14 cellular contexts compared by ENCODE assay signal in the genomic region with DNA sequence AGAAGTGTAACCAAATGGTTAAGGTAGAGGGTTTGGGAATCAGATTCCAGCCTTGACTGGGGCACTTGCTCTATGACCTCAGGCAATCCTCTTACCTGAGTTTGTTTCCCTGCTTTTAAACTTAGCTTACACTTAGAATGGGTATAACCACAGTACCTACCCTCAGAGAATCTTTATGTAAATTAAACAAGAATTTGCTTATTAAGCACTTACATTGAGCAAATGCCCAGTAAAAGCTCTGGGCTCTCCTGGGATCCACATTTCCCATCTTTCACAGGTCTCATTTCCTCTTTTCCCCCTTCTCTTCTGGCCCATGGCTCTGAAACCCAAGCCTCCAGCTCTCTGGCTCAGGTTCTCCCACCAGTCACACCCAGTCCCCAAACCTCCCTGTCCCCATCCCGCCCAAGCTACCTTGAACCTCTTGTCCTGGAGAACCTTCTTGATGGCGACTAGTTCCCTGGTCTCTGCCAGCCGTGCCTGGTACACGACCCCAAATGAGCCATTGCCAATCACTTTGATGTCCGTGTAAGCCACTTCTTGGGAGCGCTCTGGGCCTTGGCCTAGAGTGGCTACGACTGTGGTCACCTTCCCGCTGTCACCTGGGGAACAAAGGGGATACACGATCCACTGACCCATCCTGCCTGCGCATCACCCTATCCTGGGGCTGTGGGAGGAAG. TPM values are rescaled to one million over a fixed set of nuclear protein-coding genes. Genes with fewer than 3 reads are reported as not detected.
DNase-seq lines count a peak whose midpoint lies in the region; ATAC-seq and TF ChIP-seq lines count a peak whose summit lies in the region.
"Had no signal": no experiment of that assay in that cellular context is flagged by ENCODE, and none has a peak within 500 bp of the region (broad histone marks: within the 10 kb centered on the region; RNA-seq: fewer than 3 reads in every experiment).

No MANE protein-coding gene starts in this region.

- no peak overlapping the region for H3K4me2 ChIP-seq in SK-N-SH

- no peak overlapping the region for H2AFZ ChIP-seq in SK-N-SH (ENCODE audit: low read depth)

- CTCF ChIA-PET in activated CD8-positive, alpha-beta T cell treated with anti-CD3 and anti-CD28 coated beads for 36 hours (lab: Charles Lee), result interaction anchor here (0.9 to 3.3 kb wide), 3 partner anchors 11 to 56 kb away, joined by 3 to 14 read pairs (median 10); no protein-coding TSS in a partner anchor
- CTCF ChIA-PET in SK-N-SH (lab: Yijun Ruan, JAX), result interaction anchor here (0.9 to 14.8 kb wide), 8 partner anchors 23 to 158 kb away, joined by 3 to 205 read pairs (median 4); partner anchors contain the start of gene POU2F2

- no peaks in the 10 kb centered on the region for H3K9me3 ChIP-seq in SK-N-SH

- POLR2A ChIA-PET in activated CD8-positive, alpha-beta T cell treated with anti-CD3 and anti-CD28 coated beads for 36 hours (lab: Charles Lee), result interaction anchor here (0.6 to 16.1 kb wide), 5 partner anchors 9 to 64 kb away, joined by 3 to 195 read pairs (median 4); partner anchors contain the start of genes DEDD2, PAFAH1B3 and ZNF526
- POLR2A ChIA-PET in SK-N-SH (lab: Yijun Ruan, JAX), result interaction anchor here (1.1 kb wide), 1 partner anchor 19 kb away, joined by 3 read pairs; no protein-coding TSS in a partner anchor

- H3K9ac ChIP-seq in SK-N-SH, result no peak overlapping the region

- H3K9me3 Mint-ChIP-seq in stimulated activated naive CD8-positive, alpha-beta T cell treated with anti-CD3 and anti-CD28 coated beads, Interleukin-15, Interleukin-2, amounts not matched to agents 100 ng/mL and 50 ng/mL, for 24 hours, result no peaks in the 10 kb centered on the region
- H3K9me3 Mint-ChIP-seq in activated CD8-positive, alpha-beta T cell treated with anti-CD3 and anti-CD28 coated beads for 36 hours, result no peaks in the 10 kb centered on the region
- H3K9me3 Mint-ChIP-seq in naive B cell, result no peaks in the 10 kb centered on the region
- H3K9me3 Mint-ChIP-seq: activated T-helper 2 cell treated with anti-CD3 and anti-CD28 coated beads, Interferon-gamma antibody, Interleukin-2, Interleukin-4, amounts not matched to agents 10 μg/mL and 5 μg/mL and 100 μg/mL, durations not matched to agents 14 hours and 24 hours and 36 hours had no signal

- H3F3A ChIP-seq in SK-N-SH (replicated peaks; ENCODE audit: insufficient read depth), result peaks cover 13% of the 10 kb centered on the region

- no peak for TF ChIP-seq CTCF in activated CD8-positive, alpha-beta T cell treated with anti-CD3 and anti-CD28 coated beads for 36 hours (IDR thresholded peaks at IDR 0.05)
- no peak for TF ChIP-seq CTCF in SK-N-SH (IDR thresholded peaks at IDR 0.05)

- H3K27ac Mint-ChIP-seq in stimulated activated naive CD8-positive, alpha-beta T cell treated with anti-CD3 and anti-CD28 coated beads, Interleukin-15, Interleukin-2, amounts not matched to agents 100 ng/mL and 50 ng/mL, for 24 hours, result peak overlapping the region; percentile 68
- H3K27ac Mint-ChIP-seq in activated CD8-positive, alpha-beta T cell treated with anti-CD3 and anti-CD28 coated beads for 36 hours, result peak overlapping the region; percentile 19
- peak overlapping the region in 4 of 6 donors; percentile 27 to 72 (median 34) for H3K27ac Mint-ChIP-seq in naive B cell
- H3K27ac Mint-ChIP-seq: activated T-helper 2 cell treated with anti-CD3 and anti-CD28 coated beads, Interferon-gamma antibody, Interleukin-2, Interleukin-4, amounts not matched to agents 10 μg/mL and 5 μg/mL and 100 μg/mL, durations not matched to agents 14 hours and 24 hours and 36 hours had no signal

- no peaks in the 10 kb centered on the region for H3K27me3 Mint-ChIP-seq in stimulated activated naive CD8-positive, alpha-beta T cell treated with anti-CD3 and anti-CD28 coated beads, Interleukin-15, Interleukin-2, amounts not matched to agents 100 ng/mL and 50 ng/mL, for 24 hours
- no peaks in the 10 kb centered on the region for H3K27me3 Mint-ChIP-seq in activated CD8-positive, alpha-beta T cell treated with anti-CD3 and anti-CD28 coated beads for 36 hours
- H3K27me3 Mint-ChIP-seq in naive B cell, result no peaks in the 10 kb centered on the region

- TF ChIP-seq EP300 in SK-N-SH (IDR thresholded peaks at IDR 0.05; ENCODE audit: borderline replicate concordance in 1 of 2, low read depth in 1 of 2, low read length in 1 of 2), result no peak

- intact Hi-C loops in activated CD8-positive, alpha-beta T cell treated with anti-CD3 and anti-CD28 coated beads for 36 hours (cut with micrococcal nuclease), result loop anchor here (5.0 kb wide), 1 partner anchor 43 kb away; no protein-coding TSS in a partner anchor

- H3K36me3 ChIP-seq in SK-N-SH (replicated peaks in 1 of 2; ENCODE audit: control insufficient read depth in 1 of 2, insufficient read depth in 2 of 2, low read length in 1 of 2), result peaks cover 11 to 34% of the 10 kb centered on the region in 2 experiments

- no peak overlapping the region; a peak in 1 of 4 replicates for H3K4me3 ChIP-seq in SK-N-SH (ENCODE audit: low read depth in 2 of 2, low read length in 1 of 2)

- H3K4me1 Mint-ChIP-seq in stimulated activated naive CD8-positive, alpha-beta T cell treated with anti-CD3 and anti-CD28 coated beads, Interleukin-15, Interleukin-2, amounts not matched to agents 100 ng/mL and 50 ng/mL, for 24 hours (ENCODE audit: low read depth), result peaks cover 37% of the 10 kb centered on the region
- H3K4me1 Mint-ChIP-seq in activated CD8-positive, alpha-beta T cell treated with anti-CD3 and anti-CD28 coated beads for 36 hours (ENCODE audit: low read depth), result peaks cover 34% of the 10 kb centered on the region
- H3K4me1 Mint-ChIP-seq in naive B cell, result peaks cover 44 to 53% (median 46%) of the 10 kb centered on the region in 3 donors

- no peak for TF ChIP-seq RAD21 in SK-N-SH (IDR thresholded peaks at IDR 0.05; ENCODE audit: low read length)

- H3K4me3 Mint-ChIP-seq in stimulated activated naive CD8-positive, alpha-beta T cell treated with anti-CD3 and anti-CD28 coated beads, Interleukin-15, Interleukin-2, amounts not matched to agents 100 ng/mL and 50 ng/mL, for 24 hours, result no peak overlapping the region
- H3K4me3 Mint-ChIP-seq in activated CD8-positive, alpha-beta T cell treated with anti-CD3 and anti-CD28 coated beads for 36 hours, result no peak overlapping the region
- H3K4me3 Mint-ChIP-seq in naive B cell, result peak overlapping the region in 6 of 8 donors; percentile 4 to 85 (median 74)

- no peak for ATAC-seq in stimulated activated naive CD8-positive, alpha-beta T cell treated with anti-CD3 and anti-CD28 coated beads, Interleukin-15, Interleukin-2, amounts not matched to agents 100 U/mL and 50 U/mL, for 24 hours
- no peak for ATAC-seq in activated CD8-positive, alpha-beta T cell treated with anti-CD3 and anti-CD28 coated beads for 36 hours
- ATAC-seq in naive B cell (ENCODE audit: low read depth in 2 of 2) (no peak), GM21423 (IDR thresholded peaks at IDR 0.05; ENCODE audit: unreplicated experiment) (no peak), GM18873 (IDR thresholded peaks at IDR 0.05; ENCODE audit: low FRiP score, unreplicated experiment) (no peak)

- H3K27me3 ChIP-seq in SK-N-SH (ENCODE audit: insufficient read depth), result no peaks in the 10 kb centered on the region

- 90% methylated on average over 8 of the region's 10 CpGs for WGBS in SK-N-SH (ENCODE audit: low lambda C conversion rate)

- peaks cover 6 to 14% of the 10 kb centered on the region in 2 experiments; a peak in 2 of 4 replicates for H3K4me1 ChIP-seq in SK-N-SH (ENCODE audit: control insufficient read depth in 1 of 2, insufficient read depth in 2 of 2, low read depth in 1 of 2, low read length in 1 of 2)

- peaks cover 40% of the 10 kb centered on the region for H3K36me3 Mint-ChIP-seq in stimulated activated naive CD8-positive, alpha-beta T cell treated with anti-CD3 and anti-CD28 coated beads, Interleukin-15, Interleukin-2, amounts not matched to agents 100 ng/mL and 50 ng/mL, for 24 hours (ENCODE audit: low read depth)
- peaks cover 36% of the 10 kb centered on the region for H3K36me3 Mint-ChIP-seq in activated CD8-positive, alpha-beta T cell treated with anti-CD3 and anti-CD28 coated beads for 36 hours (ENCODE audit: low read depth)
- H3K36me3 Mint-ChIP-seq in naive B cell, result no peaks in the 10 kb centered on the region

- no peaks in the 10 kb centered on the region for H4K20me1 ChIP-seq in SK-N-SH (ENCODE audit: insufficient read depth)

- DNase-seq in stimulated activated naive CD8-positive, alpha-beta T cell treated with anti-CD3 and anti-CD28 coated beads, Interleukin-15, Interleukin-2, amounts not matched to agents 100 U/mL and 50 U/mL, for 24 hours, result no peak
- DNase-seq in activated CD8-positive, alpha-beta T cell treated with anti-CD3 and anti-CD28 coated beads for 36 hours, result no peak
- DNase-seq in naive B cell (no peak), SK-N-SH (no peak), NCI-H1694 (lab: John Stamatoyannopoulos, UW) (no peak)
- DNase-seq: activated CD4-positive, alpha-beta T cell treated with anti-CD3 and anti-CD28 coated beads for 1 hour; NCI-H146; SHP77; stimulated activated CD4-positive, alpha-beta T cell treated with anti-CD3 and anti-CD28 coated beads, Interleukin-4, amount 100 ng/mL, for 4 hours; T-helper 2 cell had no signal

- H3K9me2 ChIP-seq in SK-N-SH, result no peaks in the 10 kb centered on the region

- H3K79me2 ChIP-seq in SK-N-SH (ENCODE audit: insufficient read depth), result peaks cover 73% of the 10 kb centered on the region

- no peak overlapping the region for H3K27ac ChIP-seq in SK-N-SH (ENCODE audit: low read depth in 2 of 2, low read length in 1 of 2)

RNA-seq across cellular contexts. Expression of gene GSK3A, which starts 2.7 kb away (rescaled TPM):
- total RNA-seq in activated CD8-positive, alpha-beta T cell treated with anti-CD3 and anti-CD28 coated beads for 36 hours, result 10 to 100 TPM; 30.5 to 31.7 TPM
- polyA plus RNA-seq in naive B cell (ENCODE audit: low read depth in 6 of 6), result 10 to 100 TPM; 11.7 to 30.9 (median 18.3) TPM
- polyA plus RNA-seq in SK-N-SH (2012; rRNA removed), result 42.1 and 47.2 TPM in 2 replicates
- 26.1 and 35.6 TPM in 2 replicates for polyA plus RNA-seq in SK-N-SH (2012; cell fraction: cytosol; rRNA removed)
- polyA plus RNA-seq in SK-N-SH (2012; cell fraction: nucleus; rRNA removed), result 27.6 and 44.6 TPM in 2 replicates

RNA-seq across cellular contexts. Expression of gene ERF, which starts 15.2 kb away (rescaled TPM):
- total RNA-seq in activated CD8-positive, alpha-beta T cell treated with anti-CD3 and anti-CD28 coated beads for 36 hours, result 10 to 100 TPM; 60.0 to 69.2 TPM
- polyA plus RNA-seq in naive B cell (ENCODE audit: low read depth in 6 of 6) (1 to 10 TPM in 5 of 6 donors, under 1 TPM in 1; 0.68 to 8.2 (median 3.8) TPM), SK-N-SH (2012; rRNA removed) (89.6 and 94.5 TPM in 2 replicates)
- 38.5 and 54.1 TPM in 2 replicates for polyA plus RNA-seq in SK-N-SH (2012; cell fraction: cytosol; rRNA removed)
- polyA plus RNA-seq in SK-N-SH (2012; cell fraction: nucleus; rRNA removed), result 101 and 184 TPM in 2 replicates

RNA-seq across cellular contexts. Expression of gene ZNF526, which starts 19.6 kb away (rescaled TPM):
- total RNA-seq in activated CD8-positive, alpha-beta T cell treated with anti-CD3 and anti-CD28 coated beads for 36 hours, result 10 to 100 TPM; 12.0 to 12.3 TPM
- 1 to 10 TPM in 5 of 6 donors, not detected in 1; 4.0 to 8.6 (median 5.1) TPM for polyA plus RNA-seq in naive B cell (ENCODE audit: low read depth in 6 of 6)
- polyA plus RNA-seq in SK-N-SH (2012; rRNA removed), result 3.5 and 4.0 TPM in 2 replicates
- polyA plus RNA-seq in SK-N-SH (2012; cell fraction: cytosol; rRNA removed), result 1.7 and 2.6 TPM in 2 replicates
- 3.4 and 4.3 TPM in 2 replicates for polyA plus RNA-seq in SK-N-SH (2012; cell fraction: nucleus; rRNA removed)

RNA-seq across cellular contexts. Expression of gene DEDD2, which starts 22.2 kb away (rescaled TPM):
- 10 to 100 TPM; 21.7 to 22.5 TPM for total RNA-seq in activated CD8-positive, alpha-beta T cell treated with anti-CD3 and anti-CD28 coated beads for 36 hours
- polyA plus RNA-seq in naive B cell (ENCODE audit: low read depth in 6 of 6) (100 to 1,000 TPM; 127 to 150 (median 140) TPM), SK-N-SH (2012; rRNA removed) (30.2 and 31.1 TPM in 2 replicates)
- polyA plus RNA-seq in SK-N-SH (2012; cell fraction: cytosol; rRNA removed), result 15.7 and 23.9 TPM in 2 replicates
- 29.2 and 30.8 TPM in 2 replicates for polyA plus RNA-seq in SK-N-SH (2012; cell fraction: nucleus; rRNA removed)

RNA-seq across cellular contexts. Expression of gene CIC, which starts 29.4 kb away (rescaled TPM):
- total RNA-seq in activated CD8-positive, alpha-beta T cell treated with anti-CD3 and anti-CD28 coated beads for 36 hours, result 10 to 100 TPM; 60.7 to 65.6 TPM
- polyA plus RNA-seq in naive B cell (ENCODE audit: low read depth in 6 of 6) (1 to 10 TPM in 5 of 6 donors, under 1 TPM in 1; 0.05 to 5.3 (median 2.1) TPM), SK-N-SH (2012; rRNA removed) (8.6 and 16.9 TPM in 2 replicates)
- polyA plus RNA-seq in SK-N-SH (2012; cell fraction: cytosol; rRNA removed), result 7.7 and 12.5 TPM in 2 replicates
- 67.2 and 121 TPM in 2 replicates for polyA plus RNA-seq in SK-N-SH (2012; cell fraction: nucleus; rRNA removed)

Comparison
In these comparisons a context has a peak if more than half of its experiments do, and no peak if none do; other contexts are left out.
1. H3K4me3 Mint-ChIP-seq: peak in naive B cell (6 of 8); none in stimulated activated naive CD8-positive, alpha-beta T cell treated with anti-CD3 and anti-CD28 coated beads, Interleukin-15, Interleukin-2, amounts not matched to agents 100 ng/mL and 50 ng/mL, for 24 hours (single experiment) and activated CD8-positive, alpha-beta T cell treated with anti-CD3 and anti-CD28 coated beads for 36 hours (single experiment).
2. RNA of gene ERF, which starts 15.2 kb away (polyA plus RNA-seq): 38.5 to 184 TPM in SK-N-SH; 0.68 to 8.2 TPM in naive B cell; every median in the first group is over 4 times any median in the second.
3. Peak in every context shown above with its lines, with median percentiles within 50 percentile points of each other: H3K27ac Mint-ChIP-seq.